In the genomic region with DNA sequence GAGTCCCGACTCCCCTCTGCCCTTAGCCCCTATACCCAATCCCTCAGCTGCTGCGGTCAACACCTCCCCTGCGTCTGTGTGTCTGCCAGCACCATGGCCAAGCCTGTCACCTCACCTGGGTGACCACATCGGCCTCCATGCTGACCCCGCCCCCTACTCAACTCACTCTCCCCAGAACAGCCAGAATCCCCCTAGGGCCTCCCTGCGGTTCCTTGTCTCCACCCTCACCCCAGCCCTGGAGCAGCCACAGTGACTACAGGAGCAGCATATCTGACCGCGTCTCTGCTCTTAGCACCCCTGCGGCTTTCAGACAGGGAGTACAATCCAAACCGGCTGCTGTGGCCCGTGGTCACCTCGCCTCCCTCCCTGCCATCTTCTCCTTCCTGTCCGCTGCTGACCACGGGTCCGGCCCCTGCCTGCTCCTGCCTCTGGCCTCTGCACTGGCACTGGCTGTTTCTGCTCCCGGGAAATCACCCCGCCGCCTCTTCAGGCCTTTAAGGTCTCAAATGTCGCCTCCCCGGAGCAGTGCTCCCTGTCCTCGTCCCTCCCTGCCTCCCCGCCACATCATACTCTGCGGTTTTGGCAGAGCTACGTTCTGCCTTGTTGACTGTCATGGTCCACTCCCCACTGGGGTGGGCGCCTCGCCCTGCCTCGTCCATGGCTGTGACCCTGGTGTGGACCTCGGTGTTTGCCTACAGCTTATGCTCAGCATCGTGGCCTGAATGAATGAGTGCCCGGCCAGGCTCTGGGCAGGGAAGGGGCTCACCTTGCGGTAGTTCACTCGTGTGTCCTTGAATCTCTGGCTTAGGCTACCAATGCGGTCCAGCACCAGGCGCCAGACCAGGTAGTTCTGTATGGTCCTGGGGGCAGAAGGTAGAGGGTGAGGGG, we compare ENCODE assay signal across 1 cellular context.
TF ChIP-seq lines count a peak whose summit lies in the region.

No MANE protein-coding gene starts in this region.

TF ChIP-seq in GM12878, 131 proteins besides CTCF, POLR2A, EP300 and RAD21:
- TF ChIP-seq, protein P1, sequence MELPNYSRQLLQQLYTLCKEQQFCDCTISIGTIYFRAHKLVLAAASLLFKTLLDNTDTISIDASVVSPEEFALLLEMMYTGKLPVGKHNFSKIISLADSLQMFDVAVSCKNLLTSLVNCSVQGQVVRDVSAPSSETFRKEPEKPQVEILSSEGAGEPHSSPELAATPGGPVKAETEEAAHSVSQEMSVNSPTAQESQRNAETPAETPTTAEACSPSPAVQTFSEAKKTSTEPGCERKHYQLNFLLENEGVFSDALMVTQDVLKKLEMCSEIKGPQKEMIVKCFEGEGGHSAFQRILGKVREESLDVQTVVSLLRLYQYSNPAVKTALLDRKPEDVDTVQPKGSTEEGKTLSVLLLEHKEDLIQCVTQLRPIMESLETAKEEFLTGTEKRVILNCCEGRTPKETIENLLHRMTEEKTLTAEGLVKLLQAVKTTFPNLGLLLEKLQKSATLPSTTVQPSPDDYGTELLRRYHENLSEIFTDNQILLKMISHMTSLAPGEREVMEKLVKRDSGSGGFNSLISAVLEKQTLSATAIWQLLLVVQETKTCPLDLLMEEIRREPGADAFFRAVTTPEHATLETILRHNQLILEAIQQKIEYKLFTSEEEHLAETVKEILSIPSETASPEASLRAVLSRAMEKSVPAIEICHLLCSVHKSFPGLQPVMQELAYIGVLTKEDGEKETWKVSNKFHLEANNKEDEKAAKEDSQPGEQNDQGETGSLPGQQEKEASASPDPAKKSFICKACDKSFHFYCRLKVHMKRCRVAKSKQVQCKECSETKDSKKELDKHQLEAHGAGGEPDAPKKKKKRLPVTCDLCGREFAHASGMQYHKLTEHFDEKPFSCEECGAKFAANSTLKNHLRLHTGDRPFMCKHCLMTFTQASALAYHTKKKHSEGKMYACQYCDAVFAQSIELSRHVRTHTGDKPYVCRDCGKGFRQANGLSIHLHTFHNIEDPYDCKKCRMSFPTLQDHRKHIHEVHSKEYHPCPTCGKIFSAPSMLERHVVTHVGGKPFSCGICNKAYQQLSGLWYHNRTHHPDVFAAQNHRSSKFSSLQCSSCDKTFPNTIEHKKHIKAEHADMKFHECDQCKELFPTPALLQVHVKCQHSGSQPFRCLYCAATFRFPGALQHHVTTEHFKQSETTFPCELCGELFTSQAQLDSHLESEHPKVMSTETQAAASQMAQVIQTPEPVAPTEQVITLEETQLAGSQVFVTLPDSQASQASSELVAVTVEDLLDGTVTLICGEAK (IDR thresholded peaks at IDR 0.05; ENCODE audit: borderline replicate concordance) = no peak
- TF ChIP-seq NFIC (IDR thresholded peaks at IDR 0.05; ENCODE audit: low read depth, low read length) = no peak
- no peak for TF ChIP-seq NFYA (IDR thresholded peaks at IDR 0.05; ENCODE audit: borderline replicate concordance, low read depth, low read length)
- peak; percentile 59 for TF ChIP-seq NR2F1 (conservative IDR thresholded peaks at IDR 0.05)
- TF ChIP-seq ZNF274 (IDR thresholded peaks at IDR 0.05; ENCODE audit: insufficient read depth, insufficient read length) = no peak
- TF ChIP-seq LARP7 (IDR thresholded peaks at IDR 0.05) = no peak
- no peak for TF ChIP-seq ZNF622 (IDR thresholded peaks at IDR 0.05)
- TF ChIP-seq, protein P2, sequence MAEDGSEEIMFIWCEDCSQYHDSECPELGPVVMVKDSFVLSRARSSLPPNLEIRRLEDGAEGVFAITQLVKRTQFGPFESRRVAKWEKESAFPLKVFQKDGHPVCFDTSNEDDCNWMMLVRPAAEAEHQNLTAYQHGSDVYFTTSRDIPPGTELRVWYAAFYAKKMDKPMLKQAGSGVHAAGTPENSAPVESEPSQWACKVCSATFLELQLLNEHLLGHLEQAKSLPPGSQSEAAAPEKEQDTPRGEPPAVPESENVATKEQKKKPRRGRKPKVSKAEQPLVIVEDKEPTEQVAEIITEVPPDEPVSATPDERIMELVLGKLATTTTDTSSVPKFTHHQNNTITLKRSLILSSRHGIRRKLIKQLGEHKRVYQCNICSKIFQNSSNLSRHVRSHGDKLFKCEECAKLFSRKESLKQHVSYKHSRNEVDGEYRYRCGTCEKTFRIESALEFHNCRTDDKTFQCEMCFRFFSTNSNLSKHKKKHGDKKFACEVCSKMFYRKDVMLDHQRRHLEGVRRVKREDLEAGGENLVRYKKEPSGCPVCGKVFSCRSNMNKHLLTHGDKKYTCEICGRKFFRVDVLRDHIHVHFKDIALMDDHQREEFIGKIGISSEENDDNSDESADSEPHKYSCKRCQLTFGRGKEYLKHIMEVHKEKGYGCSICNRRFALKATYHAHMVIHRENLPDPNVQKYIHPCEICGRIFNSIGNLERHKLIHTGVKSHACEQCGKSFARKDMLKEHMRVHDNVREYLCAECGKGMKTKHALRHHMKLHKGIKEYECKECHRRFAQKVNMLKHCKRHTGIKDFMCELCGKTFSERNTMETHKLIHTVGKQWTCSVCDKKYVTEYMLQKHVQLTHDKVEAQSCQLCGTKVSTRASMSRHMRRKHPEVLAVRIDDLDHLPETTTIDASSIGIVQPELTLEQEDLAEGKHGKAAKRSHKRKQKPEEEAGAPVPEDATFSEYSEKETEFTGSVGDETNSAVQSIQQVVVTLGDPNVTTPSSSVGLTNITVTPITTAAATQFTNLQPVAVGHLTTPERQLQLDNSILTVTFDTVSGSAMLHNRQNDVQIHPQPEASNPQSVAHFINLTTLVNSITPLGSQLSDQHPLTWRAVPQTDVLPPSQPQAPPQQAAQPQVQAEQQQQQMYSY (CRISPR knock-in tag; IDR thresholded peaks at IDR 0.05) = no peak
TF ChIP-seq in GM12878: peak in this region for 1.
